1 cellular context compared by ENCODE assay signal in genomic region chr4:153207561-153207960, GRCh38.
TF ChIP-seq lines count a peak whose summit lies in the region.

No MANE protein-coding gene starts in this region.

TF ChIP-seq in H1, 55 proteins besides CTCF, POLR2A, EP300 and RAD21:
- TF ChIP-seq ASH2L (IDR thresholded peaks at IDR 0.05; ENCODE audit: low read length) (peak; percentile 2), ATF3 (IDR thresholded peaks at IDR 0.05; ENCODE audit: insufficient read depth, low read depth, low read length) (no peak)
TF ChIP-seq in H1: peak in this region for 1.
